Comparison of ENCODE assay signal across 35 cellular contexts in the genomic region with DNA sequence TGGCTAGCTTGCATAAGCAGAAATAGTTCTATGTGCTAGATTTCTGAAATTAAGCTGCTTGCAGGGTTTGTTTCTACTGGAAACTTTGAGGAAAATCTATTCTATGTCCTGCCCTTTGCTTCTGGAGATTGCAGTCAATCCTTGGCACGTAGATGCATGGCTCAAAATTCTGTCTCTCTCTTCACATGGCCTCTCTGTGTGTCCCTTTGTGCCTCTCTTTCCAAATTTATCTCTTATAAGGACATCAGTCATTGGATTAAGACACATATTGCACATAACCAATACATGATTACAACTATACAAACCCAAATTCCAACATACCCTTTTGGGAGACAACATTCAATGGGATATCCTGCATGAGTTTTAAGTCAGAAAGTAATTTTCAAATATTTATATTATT.
DNase-seq lines count a peak whose midpoint lies in the region; ATAC-seq, FAIRE-seq and TF ChIP-seq lines count a peak whose summit lies in the region.
"Had no signal": no experiment of that assay in that cellular context is flagged by ENCODE, and none has a peak within 500 bp of the region (broad histone marks: within the 10 kb centered on the region; RNA-seq: fewer than 3 reads in every experiment).

No MANE protein-coding gene starts in this region.

- no peak overlapping the region for H2AK5ac ChIP-seq in H1 (ENCODE audit: low read depth, low read length)

- H4K91ac ChIP-seq in H1 (replicated peaks; ENCODE audit: insufficient read length, low read length): no peak overlapping the region

- WGBS in H1 (ENCODE audit: extremely low coverage in 1 of 2, insufficient coverage in 1 of 2, insufficient read length in 1 of 2, insufficient replicate concordance in 2 of 2, low coverage in 1 of 2, low lambda C conversion rate in 2 of 2, missing lambda C conversion rate in 1 of 2), 2 experiments: 83% methylated on average over 1 of the region's 1 CpG; no CpG with 5 or more reads in 1 of the 2 experiments

- H3K27me3 Mint-ChIP-seq in GM23338 (ENCODE audit: insufficient read depth, low read depth, poor library complexity) (peaks cover 1% of the 10 kb centered on the region), WTC11 (ENCODE audit: low read depth) (no peaks in the 10 kb centered on the region)
- H3K27me3 Mint-ChIP-seq: B cell; CD4-positive, alpha-beta memory T cell; CD4-positive, alpha-beta T cell; CD4-positive, CD25-positive, alpha-beta regulatory T cell; CD8-positive, alpha-beta memory T cell had no signal

- H3K79me2 ChIP-seq in GM23338 (replicated peaks; ENCODE audit: insufficient read depth) (no peaks in the 10 kb centered on the region), H1 (ENCODE audit: control insufficient read depth in 1 of 2, insufficient read depth in 2 of 2, low read length in 2 of 2) (no peaks in the 10 kb centered on the region)

- H3K27me3 ChIP-seq in GM23338 (ENCODE audit: insufficient read depth) (no peaks in the 10 kb centered on the region), H1 (replicated peaks in 1 of 4; ENCODE audit: control insufficient read depth in 3 of 4, extremely low read depth in 1 of 4, insufficient read depth in 3 of 4, low read length in 3 of 4) (no peaks in the 10 kb centered on the region)
- H3K27me3 ChIP-seq: BE2C; BLaER1; BLaER1 treated with 17β-estradiol and CSF1 and Interleukin-3, amounts not matched to agents 10 nM and 100 nM had no signal

- H2BK12ac ChIP-seq in H1 (ENCODE audit: low read depth, low read length): no peak overlapping the region

- no peak for TF ChIP-seq EP300 in H1 (IDR thresholded peaks at IDR 0.05; ENCODE audit: borderline replicate concordance in 1 of 2, low read depth in 2 of 2, low read length in 2 of 2)

- no peak overlapping the region for H2BK5ac ChIP-seq in H1 (ENCODE audit: low read depth, low read length)

- H3K27ac Mint-ChIP-seq in GM23338 (no peak overlapping the region), WTC11 (no peak overlapping the region)
- H3K27ac Mint-ChIP-seq: B cell; CD14-positive monocyte; CD4-positive, alpha-beta memory T cell; CD4-positive, alpha-beta T cell; CD4-positive, CD25-positive, alpha-beta regulatory T cell; CD8-positive, alpha-beta memory T cell; CD8-positive, alpha-beta T cell had no signal

- H3F3A ChIP-seq in GM23338 (replicated peaks; ENCODE audit: low read depth): no peaks in the 10 kb centered on the region

- no peak overlapping the region for H3K18ac ChIP-seq in H1 (ENCODE audit: extremely low read depth, low read length)

- no peaks in the 10 kb centered on the region for H3K9me3 ChIP-seq in H1 (ENCODE audit: insufficient read depth in 2 of 2, low read depth in 1 of 2, low read length in 1 of 2)
- H3K9me3 ChIP-seq: A549; BE2C; BLaER1; BLaER1 treated with 17β-estradiol and CSF1 and Interleukin-3, amounts not matched to agents 10 nM and 100 nM; Caco-2 had no signal

- ATAC-seq in GM23338 (no peak), WTC11 (no peak), HG03135 (IDR thresholded peaks at IDR 0.05; ENCODE audit: unreplicated experiment) (no peak)
- ATAC-seq: A549; CD8-positive, alpha-beta T cell had no signal

- TF ChIP-seq CTCF in GM23338 (conservative IDR thresholded peaks at IDR 0.05; ENCODE audit: low read depth in 2 of 2): no peak
- no peak for TF ChIP-seq CTCF in WTC11 (IDR thresholded peaks at IDR 0.05)
- TF ChIP-seq CTCF in H1 (IDR thresholded peaks at IDR 0.05; ENCODE audit: control extremely low read depth in 1 of 3, insufficient read depth in 1 of 3, low read depth in 1 of 3, low read length in 3 of 3): no peak

- H3K4me2 ChIP-seq in GM23338: no peak overlapping the region
- H3K4me2 ChIP-seq in H1 (ENCODE audit: insufficient read depth in 1 of 2, low read depth in 2 of 2, low read length in 2 of 2): no peak overlapping the region
- H3K4me2 ChIP-seq: A549; BLaER1; BLaER1 treated with 17β-estradiol and CSF1 and Interleukin-3, amounts not matched to agents 10 nM and 100 nM had no signal

- H3K23me2 ChIP-seq in H1 (ENCODE audit: low read depth, low read length): no peaks in the 10 kb centered on the region

- H3K9me2 ChIP-seq in GM23338 (ENCODE audit: insufficient read depth): no peaks in the 10 kb centered on the region

- no peak overlapping the region for H4K8ac ChIP-seq in H1 (ENCODE audit: extremely low read depth, insufficient read depth, low read length)

- H3K4me1 Mint-ChIP-seq in GM23338 (peaks cover 15% of the 10 kb centered on the region; the same call in 2 of the 3 replicates), WTC11 (peaks cover 18% of the 10 kb centered on the region)
- H3K4me1 Mint-ChIP-seq: B cell; CD14-positive monocyte; CD4-positive, alpha-beta memory T cell; CD4-positive, CD25-positive, alpha-beta regulatory T cell; CD8-positive, alpha-beta memory T cell had no signal

- no peak overlapping the region for H3K4ac ChIP-seq in H1 (replicated peaks; ENCODE audit: insufficient read length, low read depth, low read length)

- H3K36me3 ChIP-seq in GM23338 (ENCODE audit: insufficient read depth): no peaks in the 10 kb centered on the region
- peaks cover 0 to 13% (median 0%) of the 10 kb centered on the region in 4 experiments; a peak in 3 of 8 replicates for H3K36me3 ChIP-seq in H1 (ENCODE audit: control insufficient read depth in 2 of 4, insufficient read depth in 4 of 4, low read length in 3 of 4)
- H3K36me3 ChIP-seq: BE2C; BLaER1; BLaER1 treated with 17β-estradiol and CSF1 and Interleukin-3, amounts not matched to agents 10 nM and 100 nM had no signal

- no peak overlapping the region for H4K5ac ChIP-seq in H1 (ENCODE audit: insufficient read length, low read depth, low read length)

- TF ChIP-seq POLR2A in H1 (IDR thresholded peaks at IDR 0.05; ENCODE audit: control extremely low read depth in 1 of 2, low read depth in 2 of 2, low read length in 2 of 2): peak in 1 of 2 experiments; percentile 43; a peak in 1 of 3 replicates

- H4K20me1 ChIP-seq in GM23338 (replicated peaks; ENCODE audit: insufficient read depth) (no peaks in the 10 kb centered on the region), H1 (replicated peaks in 1 of 2; ENCODE audit: control insufficient read depth in 1 of 2, insufficient read depth in 2 of 2, low read length in 2 of 2) (peaks cover 1% of the 10 kb centered on the region in 2 experiments)
- H4K20me1 ChIP-seq: BLaER1; BLaER1 treated with 17β-estradiol and CSF1 and Interleukin-3, amounts not matched to agents 10 nM and 100 nM had no signal

- H3K36me3 Mint-ChIP-seq in GM23338 (ENCODE audit: low read depth): peaks cover 12% of the 10 kb centered on the region; the same call in 2 of the 3 replicates
- H3K36me3 Mint-ChIP-seq in WTC11: peaks cover 3% of the 10 kb centered on the region
- H3K36me3 Mint-ChIP-seq: CD14-positive monocyte; CD4-positive, alpha-beta memory T cell; CD4-positive, CD25-positive, alpha-beta regulatory T cell; CD8-positive, alpha-beta memory T cell; CD8-positive, alpha-beta T cell had no signal

- FAIRE-seq in H1 (lab: Jason Lieb, UNC): no peak
- FAIRE-seq: A204.1, A549, D721Med had no signal

- TF ChIP-seq RAD21 in H1 (IDR thresholded peaks at IDR 0.05 in 1 of 2, conservative IDR thresholded peaks at IDR 0.05 in 1 of 2; ENCODE audit: low read depth in 2 of 2, low read length in 2 of 2): no peak

- CTCF ChIA-PET in WTC11 (lab: Charles Lee) (interaction anchor here (0.6 kb wide), 1 partner anchor 356 kb away, joined by 3 read pairs; no protein-coding TSS in a partner anchor), H1 (lab: Charles Lee; ENCODE audit: partially characterized antibody) (no interaction called here)

- no peak overlapping the region for H2AFZ ChIP-seq in GM23338
- no peak overlapping the region for H2AFZ ChIP-seq in H1 (ENCODE audit: low read length)

- DNase-seq in GM23338 (ENCODE audit: low spot score) (no peak), WTC11 (ENCODE audit: low spot score) (no peak), H1 (ENCODE audit: low read depth in 1 of 2, low spot score in 2 of 2) (no peak), NCI-H82 treated with DMSO at 0.1 percent for 48 hours (lab: John Stamatoyannopoulos, UW; ENCODE audit: unreplicated experiment) (no peak), iPS-NIHi11 (ENCODE audit: low spot score) (no peak)
- DNase-seq: 8988T; ACHN; AML-193; BE2C; C1 segment of cervical spinal cord; Caco-2; Calu3; CD4-positive, alpha-beta memory T cell; CD4-positive, alpha-beta T cell; CD4-positive, CD25-positive, alpha-beta regulatory T cell; CD8-positive, alpha-beta memory T cell; CD8-positive, alpha-beta T cell; COR-L47; DMS 273 treated with DMSO at 0.1 percent for 48 hours; DMS153; DMS53; DMS79; DMS79 treated with DMSO at 0.1 percent for 48 hours; DND-41; EL had no signal

- H3K14ac ChIP-seq in H1 (ENCODE audit: insufficient read length): no peak overlapping the region

- H2BK120ac ChIP-seq in H1 (replicated peaks; ENCODE audit: low read depth, low read length): no peak overlapping the region

- H2BK20ac ChIP-seq in H1 (ENCODE audit: low read length): no peak overlapping the region

- H3K4me3 Mint-ChIP-seq in GM23338: no peak overlapping the region
- H3K4me3 Mint-ChIP-seq in WTC11: no peak overlapping the region
- H3K4me3 Mint-ChIP-seq: B cell; CD14-positive monocyte; CD4-positive, alpha-beta memory T cell; CD4-positive, alpha-beta T cell; CD4-positive, CD25-positive, alpha-beta regulatory T cell; CD8-positive, alpha-beta memory T cell; CD8-positive, alpha-beta T cell had no signal

- no peak overlapping the region for H3K23ac ChIP-seq in H1 (ENCODE audit: insufficient read length)

- H3K9ac ChIP-seq in H1 (replicated peaks in 1 of 4; ENCODE audit: extremely low read depth in 1 of 4, low read depth in 3 of 4, low read length in 3 of 4): no peak overlapping the region
- H3K9ac ChIP-seq: BLaER1; BLaER1 treated with 17β-estradiol and CSF1 and Interleukin-3, amounts not matched to agents 10 nM and 100 nM had no signal

- H3K79me1 ChIP-seq in H1 (ENCODE audit: low read depth, low read length): no peaks in the 10 kb centered on the region

- H3K9me3 Mint-ChIP-seq in GM23338 (peaks cover 3% of the 10 kb centered on the region; the same call in 1 of the 3 replicates), WTC11 (no peaks in the 10 kb centered on the region)

- POLR2A ChIA-PET in WTC11 (lab: Charles Lee): interaction anchor here (0.8 kb wide), 1 partner anchor 14 kb away, joined by 5 read pairs; no protein-coding TSS in a partner anchor
- POLR2A ChIA-PET in H1 (lab: Charles Lee; ENCODE audit: partially characterized antibody): interaction anchor here (0.8 to 1.9 kb wide), 5 partner anchors 9 to 32 kb away, joined by 3 to 10 read pairs (median 3); no protein-coding TSS in a partner anchor

- H3K27ac ChIP-seq in GM23338 (ENCODE audit: low read depth): no peak overlapping the region
- H3K27ac ChIP-seq in H1 (ENCODE audit: low read depth, low read length): no peak overlapping the region
- H3K27ac ChIP-seq: 22Rv1; A549; BLaER1; BLaER1 treated with 17β-estradiol and CSF1 and Interleukin-3, amounts not matched to agents 10 nM and 100 nM; C4-2B had no signal

- no peak overlapping the region for H3K56ac ChIP-seq in H1 (replicated peaks; ENCODE audit: insufficient read length, low read depth, low read length)

- peaks cover 6% of the 10 kb centered on the region; the same call in 1 of the 2 replicates for H3K4me1 ChIP-seq in GM23338 (ENCODE audit: insufficient read depth)
- H3K4me1 ChIP-seq in H1 (replicated peaks in 1 of 4; ENCODE audit: control insufficient read depth in 3 of 4, insufficient read depth in 4 of 4, low read length in 3 of 4): no peaks in the 10 kb centered on the region; a peak in 1 of 7 replicates
- H3K4me1 ChIP-seq: A549; BE2C; BLaER1 treated with 17β-estradiol and CSF1 and Interleukin-3, amounts not matched to agents 10 nM and 100 nM; Caco-2 had no signal

- H3K4me3 ChIP-seq in GM23338: no peak overlapping the region
- no peak overlapping the region for H3K4me3 ChIP-seq in H1 (ENCODE audit: extremely low read depth in 1 of 4, insufficient read depth in 2 of 4, low read depth in 3 of 4, low read length in 4 of 4)
- H3K4me3 ChIP-seq: A549; BLaER1; BLaER1 treated with 17β-estradiol and CSF1 and Interleukin-3, amounts not matched to agents 10 nM and 100 nM had no signal

- H2BK15ac ChIP-seq in H1 (ENCODE audit: low read length): no peak overlapping the region
